In genomic region chr12:121441555-121441954, GRCh38 we compare ENCODE assay signal across 2 cellular contexts.
TF ChIP-seq lines count a peak whose summit lies in the region.

No MANE protein-coding gene starts in this region.

TF ChIP-seq in A549, 52 proteins besides CTCF, POLR2A, EP300 and RAD21 (continued from another document):
- TF ChIP-seq ZNF302 (CRISPR knock-in tag; IDR thresholded peaks at IDR 0.05) (no peak), CHD4 (IDR thresholded peaks at IDR 0.05; ENCODE audit: borderline replicate concordance) (no peak), JUNB (IDR thresholded peaks at IDR 0.05) (no peak), CBX2 (IDR thresholded peaks at IDR 0.05; ENCODE audit: borderline replicate concordance, low read depth) (no peak), TP53 (CRISPR knock-in tag; IDR thresholded peaks at IDR 0.05) (no peak), NR3C1 (IDR thresholded peaks at IDR 0.05) (no peak), HEYL (CRISPR knock-in tag; IDR thresholded peaks at IDR 0.05) (no peak), ZSCAN20 (CRISPR knock-in tag; IDR thresholded peaks at IDR 0.05) (no peak), CEBPB (IDR thresholded peaks at IDR 0.05) (no peak), SREBF2 (IDR thresholded peaks at IDR 0.05) (no peak), REST (IDR thresholded peaks at IDR 0.05) (no peak), ZFP36 (IDR thresholded peaks at IDR 0.05; ENCODE audit: borderline replicate concordance, partially characterized antibody) (no peak), PBX3 (IDR thresholded peaks at IDR 0.05) (no peak), MAFK (IDR thresholded peaks at IDR 0.05; ENCODE audit: partially characterized antibody) (no peak)
TF ChIP-seq in A549: peak in this region for 0.

TF ChIP-seq in H1, 55 proteins besides CTCF, POLR2A, EP300 and RAD21 (continued from another document):
- TF ChIP-seq POLR2AphosphoS5 (IDR thresholded peaks at IDR 0.05; ENCODE audit: low read depth, low read length) (no peak), SP1 (IDR thresholded peaks at IDR 0.05; ENCODE audit: low read depth, low read length) (no peak), EGR1 (IDR thresholded peaks at IDR 0.05; ENCODE audit: borderline replicate concordance, low read depth, low read length) (no peak), CHD2 (IDR thresholded peaks at IDR 0.05; ENCODE audit: low read length) (no peak), E2F6 (IDR thresholded peaks at IDR 0.05) (no peak), GABPA (IDR thresholded peaks at IDR 0.05; ENCODE audit: borderline replicate concordance, insufficient read depth, low read length) (no peak), USF2 (IDR thresholded peaks at IDR 0.05; ENCODE audit: low read length) (no peak), YY1 (IDR thresholded peaks at IDR 0.05; ENCODE audit: low read depth, low read length) (no peak), PHF8 (conservative IDR thresholded peaks at IDR 0.05; ENCODE audit: low read depth, low read length) (no peak), RBBP5 (IDR thresholded peaks at IDR 0.05; ENCODE audit: borderline replicate concordance, low read depth, low read length) (no peak), ATF3 (IDR thresholded peaks at IDR 0.05; ENCODE audit: insufficient read depth, low read depth, low read length) (no peak), KDM1A (IDR thresholded peaks at IDR 0.05; ENCODE audit: borderline replicate concordance, low read length) (no peak), TCF12 (IDR thresholded peaks at IDR 0.05; ENCODE audit: low read depth, low read length) (no peak)
